2 cellular contexts compared by ENCODE assay signal in genomic region chr17:81131486-81132196, GRCh38.
A peak's percentile ranks its signal among the peaks of the same experiment; 100 is the strongest.
TF ChIP-seq lines count a peak whose summit lies in the region.

No MANE protein-coding gene starts in this region.

TF ChIP-seq in GM23338, 12 proteins besides CTCF, POLR2A, EP300 and RAD21:
- TF ChIP-seq EZH2phosphoT487 (IDR thresholded peaks at IDR 0.05; ENCODE audit: unreplicated experiment) (no peak), NANOG (IDR thresholded peaks at IDR 0.05; ENCODE audit: borderline replicate concordance) (no peak), CREB1 (CRISPR knock-in tag; IDR thresholded peaks at IDR 0.05; ENCODE audit: low read depth) (no peak), ETS1 (IDR thresholded peaks at IDR 0.05) (no peak), JUNB (IDR thresholded peaks at IDR 0.05; ENCODE audit: unreplicated experiment) (no peak), ZNF114 (CRISPR knock-in tag; IDR thresholded peaks at IDR 0.05) (no peak), STAT1 (IDR thresholded peaks at IDR 0.05; ENCODE audit: unreplicated experiment) (no peak), EZH2 (IDR thresholded peaks at IDR 0.05; ENCODE audit: low read depth, unreplicated experiment) (no peak), REST (IDR thresholded peaks at IDR 0.05; ENCODE audit: unreplicated experiment) (no peak), POLR2AphosphoS5 (IDR thresholded peaks at IDR 0.05; ENCODE audit: low read depth) (no peak)

TF ChIP-seq in K562, 482 proteins besides CTCF, POLR2A, EP300 and RAD21:
- TF ChIP-seq STAT5A (IDR thresholded peaks at IDR 0.05; ENCODE audit: borderline replicate concordance, low read length): no peak
- TF ChIP-seq MYNN (IDR thresholded peaks at IDR 0.05): 0 out of 2 replicates have a peak, but pooled peaks have one; percentile 23
- no peak for TF ChIP-seq MYNN (CRISPR knock-in tag; IDR thresholded peaks at IDR 0.05)
- no peak for TF ChIP-seq ZNF76 (CRISPR knock-in tag; IDR thresholded peaks at IDR 0.05; ENCODE audit: borderline replicate concordance)
